ENCODE assay signal across 8 cellular contexts in genomic region chr3:19946832-19947548, GRCh38. TPM values are rescaled to one million over a fixed set of nuclear protein-coding genes. Genes with fewer than 3 reads are reported as not detected.
DNase-seq lines count a peak whose midpoint lies in the region; FAIRE-seq and TF ChIP-seq lines count a peak whose summit lies in the region.

Gene RAB5A, plus strand, starts transcription at chr3:19947097. Its CDS starts 3,802 bp downstream, at chr3:19950899.

- TF ChIP-seq CTCF in HFFc6 (IDR thresholded peaks at IDR 0.05) (no peak), NB4 (IDR thresholded peaks at IDR 0.05; ENCODE audit: low read depth, low read length) (no peak), neutrophil (IDR thresholded peaks at IDR 0.05) (peak; percentile 44)

- CTCF ChIA-PET in activated naive CD4-positive, alpha-beta T cell treated with anti-CD3 and anti-CD28 coated beads, Interleukin-2, amount 10 ng/mL, durations not matched to agents 7 days and 5 days (lab: Charles Lee) = interaction anchor here (1.5 kb wide), 1 partner anchor 10 kb away, joined by 3 read pairs; no protein-coding TSS in a partner anchor

- no peaks in the 10 kb centered on the region for H3K9me3 ChIP-seq in SK-N-MC (ENCODE audit: low read depth, low read length)
- no peaks in the 10 kb centered on the region for H3K9me3 ChIP-seq in neutrophil

- peak; percentile 21 for FAIRE-seq in frontal cortex (lab: Jason Lieb, UNC)

- peaks cover 26 to 29% of the 10 kb centered on the region in 2 experiments for H3K4me1 ChIP-seq in neutrophil (ENCODE audit: control insufficient read depth in 1 of 2, insufficient read depth in 1 of 2, low read depth in 1 of 2, low read length in 1 of 2)

- peaks cover 13% of the 10 kb centered on the region for H3K36me3 Mint-ChIP-seq in HFFc6 (ENCODE audit: low read depth)
- H3K36me3 Mint-ChIP-seq in activated naive CD4-positive, alpha-beta T cell treated with anti-CD3 and anti-CD28 coated beads, Interleukin-2, amount 10 ng/mL, durations not matched to agents 7 days and 5 days = peaks cover 17% of the 10 kb centered on the region

- peak; percentile 86 for DNase-seq in GM04503 (ENCODE audit: low read depth)
- peak; percentile 97 for DNase-seq in HFFc6
- peak; percentile 99 for DNase-seq in NB4 (ENCODE audit: low read depth)
- peak; percentile 16 for DNase-seq in SK-N-MC (ENCODE audit: low read depth, low spot score)
- peak; percentile 98 for DNase-seq in activated naive CD4-positive, alpha-beta T cell treated with anti-CD3 and anti-CD28 coated beads, Interleukin-2, amount 10 ng/mL, durations not matched to agents 7 days and 5 days
- DNase-seq in frontal cortex (ENCODE audit: low spot score in 2 of 2) = peak; percentile 91 to 93
- peak; percentile 65 to 97 (median 93) for DNase-seq in substantia nigra (lab: John Stamatoyannopoulos, UW)

- no peaks in the 10 kb centered on the region for H3K27me3 ChIP-seq in neutrophil

- TF ChIP-seq POLR2A in NB4 (IDR thresholded peaks at IDR 0.05; ENCODE audit: extremely low read depth, insufficient read length) = peak; percentile 53

- peak within 1 kb of the TSS; percentile 99 for H3K27ac Mint-ChIP-seq in HFFc6
- peak within 1 kb of the TSS; percentile 100 for H3K27ac Mint-ChIP-seq in activated naive CD4-positive, alpha-beta T cell treated with anti-CD3 and anti-CD28 coated beads, Interleukin-2, amount 10 ng/mL, durations not matched to agents 7 days and 5 days

- peak within 1 kb of the TSS; percentile 81 for H3K9ac ChIP-seq in SK-N-MC (ENCODE audit: insufficient read length)

- H3K4me3 ChIP-seq in NB4 (ENCODE audit: low read depth, low read length) (peak within 1 kb of the TSS; percentile 98), SK-N-MC (peak within 1 kb of the TSS; percentile 81), neutrophil (ENCODE audit: low read depth in 1 of 2, low read length in 1 of 2) (peak within 1 kb of the TSS; percentile 85 to 97)

- peaks cover 42% of the 10 kb centered on the region for H3K4me1 Mint-ChIP-seq in HFFc6 (ENCODE audit: low read depth)
- peaks cover 46% of the 10 kb centered on the region for H3K4me1 Mint-ChIP-seq in activated naive CD4-positive, alpha-beta T cell treated with anti-CD3 and anti-CD28 coated beads, Interleukin-2, amount 10 ng/mL, durations not matched to agents 7 days and 5 days

- H3K4me3 Mint-ChIP-seq in HFFc6 = peak within 1 kb of the TSS; percentile 98
- peak within 1 kb of the TSS; percentile 88 for H3K4me3 Mint-ChIP-seq in activated naive CD4-positive, alpha-beta T cell treated with anti-CD3 and anti-CD28 coated beads, Interleukin-2, amount 10 ng/mL, durations not matched to agents 7 days and 5 days

- no peaks in the 10 kb centered on the region for H3K36me3 ChIP-seq in SK-N-MC (ENCODE audit: insufficient read depth, low read length)
- H3K36me3 ChIP-seq in neutrophil = peaks cover 15% of the 10 kb centered on the region

- no peaks in the 10 kb centered on the region for H3K9me3 Mint-ChIP-seq in HFFc6
- no peaks in the 10 kb centered on the region for H3K9me3 Mint-ChIP-seq in activated naive CD4-positive, alpha-beta T cell treated with anti-CD3 and anti-CD28 coated beads, Interleukin-2, amount 10 ng/mL, durations not matched to agents 7 days and 5 days

- peak within 1 kb of the TSS; percentile 79 for H3K27ac ChIP-seq in SK-N-MC
- peak within 1 kb of the TSS; percentile 97 for H3K27ac ChIP-seq in neutrophil
- H3K27ac ChIP-seq in substantia nigra (ENCODE audit: low read depth, low read length, poor library complexity, severe bottlenecking) = peak within 1 kb of the TSS; percentile 91

- no peaks in the 10 kb centered on the region; the same call in none of the 2 replicates for H3K27me3 Mint-ChIP-seq in HFFc6 (ENCODE audit: insufficient read depth)
- peaks cover 6% of the 10 kb centered on the region for H3K27me3 Mint-ChIP-seq in activated naive CD4-positive, alpha-beta T cell treated with anti-CD3 and anti-CD28 coated beads, Interleukin-2, amount 10 ng/mL, durations not matched to agents 7 days and 5 days

RNA-seq across cellular contexts. Expression of gene RAB5A, which starts in this region (rescaled TPM):
- 10 to 100 TPM; 56.7 to 71.1 (median 66.0) TPM for total RNA-seq in HFFc6 (2021; fragmentation: NEBNext Ultra II Directional; extraction: Animal tissue kit (Norgen Biotek cat#: 25700))
- total RNA-seq in frontal cortex = 74.2 TPM

Comparison
In these comparisons a context has a peak if more than half of its experiments do, and no peak if none do; other contexts are left out.
1. Peak in every context shown above with its lines: DNase-seq, H3K4me3 ChIP-seq and H3K27ac ChIP-seq.
2. DNase-seq: peak in every context shown above with its lines; median percentile 99 in NB4; 98 in activated naive CD4-positive, alpha-beta T cell treated with anti-CD3 and anti-CD28 coated beads, Interleukin-2, amount 10 ng/mL, durations not matched to agents 7 days and 5 days; 97 in HFFc6; 93 in substantia nigra; 92 in frontal cortex; 86 in GM04503; 16 in SK-N-MC.